In the genomic region with DNA sequence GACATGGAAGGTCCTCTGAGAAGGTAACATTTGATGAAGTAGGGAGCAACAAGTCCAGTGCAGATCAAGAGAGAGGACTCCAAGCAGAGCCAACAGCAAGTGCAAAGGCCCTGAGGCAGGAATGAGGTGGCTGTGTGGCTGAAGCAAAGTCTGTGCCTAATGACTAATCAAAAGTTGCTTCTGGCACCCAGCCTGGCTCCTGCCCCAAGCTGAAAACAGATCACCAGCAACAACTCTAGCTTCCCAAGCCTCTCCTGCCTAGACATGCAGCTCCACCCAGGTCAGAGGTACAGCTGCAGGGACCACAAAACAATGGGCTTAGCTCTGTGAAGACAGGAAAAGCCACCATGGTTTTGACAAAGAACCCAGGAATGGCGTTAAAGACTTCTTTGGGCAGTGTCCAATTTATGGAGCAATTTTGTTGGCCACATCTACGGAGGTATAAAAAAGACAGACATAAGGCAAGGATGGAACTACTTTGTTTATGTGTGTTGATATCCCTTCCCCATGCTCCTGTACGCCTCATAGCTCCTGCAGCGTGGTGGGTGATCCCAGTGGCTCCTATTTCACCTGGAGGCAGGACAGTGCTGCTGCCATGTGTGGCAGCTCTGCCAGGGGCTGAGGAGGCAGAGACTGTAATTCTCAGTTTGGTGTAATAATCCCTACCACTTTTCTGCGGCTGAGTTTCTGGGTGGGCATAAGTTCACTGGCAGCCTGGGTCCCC, we compare ENCODE assay signal across 14 cellular contexts. TPM values are rescaled to one million over a fixed set of nuclear protein-coding genes. Genes with fewer than 3 reads are reported as not detected.
A peak's percentile ranks its signal among the peaks of the same experiment; 100 is the strongest.
DNase-seq lines count a peak whose midpoint lies in the region; ATAC-seq, FAIRE-seq and TF ChIP-seq lines count a peak whose summit lies in the region.
"Had no signal": no experiment of that assay in that cellular context is flagged by ENCODE, and none has a peak within 500 bp of the region (broad histone marks: within the 10 kb centered on the region; RNA-seq: fewer than 3 reads in every experiment).

No MANE protein-coding gene starts in this region.

- H3K27me3 ChIP-seq in bronchial epithelial cell (ENCODE audit: control insufficient read depth, insufficient read depth, low read length): no peaks in the 10 kb centered on the region
- H3K27me3 ChIP-seq: BLaER1 treated with 17β-estradiol and CSF1 and Interleukin-3, amounts not matched to agents 10 nM and 100 nM; neutrophil had no signal

- H3K4me3 ChIP-seq in AG10803 (ENCODE audit: low read length) (no peak overlapping the region), bronchial epithelial cell (ENCODE audit: low read depth, low read length) (no peak overlapping the region)
- H3K4me3 ChIP-seq: BLaER1 treated with 17β-estradiol and CSF1 and Interleukin-3, amounts not matched to agents 10 nM and 100 nM had no signal

- POLR2A ChIA-PET in activated CD8-positive, alpha-beta T cell treated with anti-CD3 and anti-CD28 coated beads, Interleukin-2, amount 10 ng/mL, durations not matched to agents 7 days and 5 days (lab: Charles Lee): no interaction called here

- peaks cover 64% of the 10 kb centered on the region for H3K4me1 Mint-ChIP-seq in nephron progenitor cell
- no peaks in the 10 kb centered on the region for H3K4me1 Mint-ChIP-seq in activated CD8-positive, alpha-beta T cell treated with anti-CD3 and anti-CD28 coated beads, Interleukin-2, amount 10 ng/mL, durations not matched to agents 7 days and 5 days (ENCODE audit: low read depth)
- H3K4me1 Mint-ChIP-seq: activated CD4-positive, alpha-beta T cell treated with anti-CD3 and anti-CD28 coated beads, Interleukin-2, amount 10 ng/mL, durations not matched to agents 24 days and 14 days had no signal

- H3K36me3 ChIP-seq in bronchial epithelial cell (ENCODE audit: control insufficient read depth, insufficient read depth, low read length): no peaks in the 10 kb centered on the region
- H3K36me3 ChIP-seq: BLaER1 treated with 17β-estradiol and CSF1 and Interleukin-3, amounts not matched to agents 10 nM and 100 nM; neutrophil had no signal

- CTCF ChIA-PET in activated CD8-positive, alpha-beta T cell treated with anti-CD3 and anti-CD28 coated beads, Interleukin-2, amount 10 ng/mL, durations not matched to agents 7 days and 5 days (lab: Charles Lee): no interaction called here

- TF ChIP-seq CTCF in AG10803 (conservative IDR thresholded peaks at IDR 0.05; ENCODE audit: low read length) (no peak), bronchial epithelial cell (IDR thresholded peaks at IDR 0.05; ENCODE audit: insufficient read depth, low read length, severe bottlenecking) (no peak), nephron progenitor cell (IDR thresholded peaks at IDR 0.05) (no peak)

- H3K9me3 Mint-ChIP-seq in nephron progenitor cell: no peaks in the 10 kb centered on the region
- no peaks in the 10 kb centered on the region for H3K9me3 Mint-ChIP-seq in activated CD8-positive, alpha-beta T cell treated with anti-CD3 and anti-CD28 coated beads, Interleukin-2, amount 10 ng/mL, durations not matched to agents 7 days and 5 days (ENCODE audit: insufficient read depth)
- H3K9me3 Mint-ChIP-seq: activated CD4-positive, alpha-beta T cell treated with anti-CD3 and anti-CD28 coated beads, Interleukin-2, amount 10 ng/mL, durations not matched to agents 24 days and 14 days had no signal

- ATAC-seq in activated CD8-positive, alpha-beta T cell treated with anti-CD3 and anti-CD28 coated beads, Interleukin-2, amount 10 ng/mL, durations not matched to agents 7 days and 5 days: no peak
- no peak for ATAC-seq in GM21619 (IDR thresholded peaks at IDR 0.05; ENCODE audit: unreplicated experiment)

- FAIRE-seq in bronchial epithelial cell (lab: Jason Lieb, UNC): peak; percentile 90

- no peak overlapping the region for H3K4me3 Mint-ChIP-seq in nephron progenitor cell
- no peak overlapping the region for H3K4me3 Mint-ChIP-seq in activated CD8-positive, alpha-beta T cell treated with anti-CD3 and anti-CD28 coated beads, Interleukin-2, amount 10 ng/mL, durations not matched to agents 7 days and 5 days
- H3K4me3 Mint-ChIP-seq: activated CD4-positive, alpha-beta T cell treated with anti-CD3 and anti-CD28 coated beads, Interleukin-2, amount 10 ng/mL, durations not matched to agents 24 days and 14 days had no signal

- no peak overlapping the region for H3K27ac Mint-ChIP-seq in nephron progenitor cell
- H3K27ac Mint-ChIP-seq in activated CD8-positive, alpha-beta T cell treated with anti-CD3 and anti-CD28 coated beads, Interleukin-2, amount 10 ng/mL, durations not matched to agents 7 days and 5 days: no peak overlapping the region
- H3K27ac Mint-ChIP-seq: activated CD4-positive, alpha-beta T cell treated with anti-CD3 and anti-CD28 coated beads, Interleukin-2, amount 10 ng/mL, durations not matched to agents 24 days and 14 days had no signal

- DNase-seq in AG10803 (ENCODE audit: low read depth) (peak; percentile 39), LHCN-M2 (ENCODE audit: low read depth) (peak; percentile 87), bronchial epithelial cell (ENCODE audit: low read depth) (peak; percentile 98), kidney tubule cell (ENCODE audit: low spot score) (peak; percentile 52), nephron progenitor cell (no peak), 8988T (no peak)
- no peak for DNase-seq in activated CD8-positive, alpha-beta T cell treated with anti-CD3 and anti-CD28 coated beads, Interleukin-2, amount 10 ng/mL, durations not matched to agents 7 days and 5 days
- DNase-seq: activated CD4-positive, alpha-beta T cell treated with anti-CD3 and anti-CD28 coated beads, Interleukin-2, amount 10 ng/mL, durations not matched to agents 24 days and 14 days; activated gamma-delta T cell treated with Interleukin-2 at 50 U/mL for 16 hours; cerebellar nuclear complex; left ventricle myocardium superior had no signal

- H3K27me3 Mint-ChIP-seq in nephron progenitor cell (ENCODE audit: low read depth, poor library complexity): peaks cover 25% of the 10 kb centered on the region
- peaks cover 5% of the 10 kb centered on the region for H3K27me3 Mint-ChIP-seq in activated CD8-positive, alpha-beta T cell treated with anti-CD3 and anti-CD28 coated beads, Interleukin-2, amount 10 ng/mL, durations not matched to agents 7 days and 5 days (ENCODE audit: low read depth)
- H3K27me3 Mint-ChIP-seq: activated CD4-positive, alpha-beta T cell treated with anti-CD3 and anti-CD28 coated beads, Interleukin-2, amount 10 ng/mL, durations not matched to agents 24 days and 14 days had no signal

- no peaks in the 10 kb centered on the region for H3K36me3 Mint-ChIP-seq in nephron progenitor cell (ENCODE audit: low read depth)
- no peaks in the 10 kb centered on the region for H3K36me3 Mint-ChIP-seq in activated CD8-positive, alpha-beta T cell treated with anti-CD3 and anti-CD28 coated beads, Interleukin-2, amount 10 ng/mL, durations not matched to agents 7 days and 5 days (ENCODE audit: low read depth)

RNA-seq across cellular contexts. Expression of a gene that starts 26.4 kb away (rescaled TPM):
- total RNA-seq in LHCN-M2 (2014; rRNA removed) (0.98 and 1.2 TPM in 2 replicates), bronchial epithelial cell (37.1 and 66.3 TPM in 2 replicates)
- 0.29 TPM for polyA plus RNA-seq in LHCN-M2 (2012)
- under 1 TPM; 0.11 to 0.16 TPM for total RNA-seq in activated CD8-positive, alpha-beta T cell treated with anti-CD3 and anti-CD28 coated beads, Interleukin-2, amount 10 ng/mL, durations not matched to agents 7 days and 5 days

Comparison
In these comparisons a context has a peak if more than half of its experiments do, and no peak if none do; other contexts are left out.
1. DNase-seq: peak in AG10803 (single experiment), LHCN-M2 (single experiment), bronchial epithelial cell (single experiment) and kidney tubule cell (single experiment); none in nephron progenitor cell (single experiment), activated CD8-positive, alpha-beta T cell treated with anti-CD3 and anti-CD28 coated beads, Interleukin-2, amount 10 ng/mL, durations not matched to agents 7 days and 5 days (single experiment) and 8988T (single experiment).
2. RNA of a gene that starts 26.4 kb away (total RNA-seq): 37.1 to 66.3 TPM in bronchial epithelial cell; 0.98 to 1.2 TPM in LHCN-M2 and 0.11 to 0.16 TPM in activated CD8-positive, alpha-beta T cell treated with anti-CD3 and anti-CD28 coated beads, Interleukin-2, amount 10 ng/mL, durations not matched to agents 7 days and 5 days; every median in the first group is over 10 times any median in the second.